9 cellular contexts compared by ENCODE assay signal in genomic region chr1:78652019-78652560, GRCh38. TPM values are rescaled to one million over a fixed set of nuclear protein-coding genes. Genes with fewer than 3 reads are reported as not detected.
DNase-seq lines count a peak whose midpoint lies in the region; ATAC-seq and TF ChIP-seq lines count a peak whose summit lies in the region.
"Had no signal": no experiment of that assay in that cellular context is flagged by ENCODE, and none has a peak within 500 bp of the region (broad histone marks: within the 10 kb centered on the region; RNA-seq: fewer than 3 reads in every experiment).

No MANE protein-coding gene starts in this region.

- H3K27me3 Mint-ChIP-seq in Calu3 (ENCODE audit: unreplicated experiment) = no peaks in the 10 kb centered on the region
- no peaks in the 10 kb centered on the region for H3K27me3 Mint-ChIP-seq in activated naive CD8-positive, alpha-beta T cell treated with anti-CD3 and anti-CD28 coated beads, Interleukin-2, amount 10 ng/mL, durations not matched to agents 7 days and 5 days
- H3K27me3 Mint-ChIP-seq in natural killer cell treated with Interleukin-12 subunit alpha and Interleukin-12 subunit beta and Interleukin-15 and Interleukin-18, amount 100 ng/mL, for 72 hours = no peaks in the 10 kb centered on the region

- no peak overlapping the region for H3K27ac ChIP-seq in ACC112 (ENCODE audit: low read depth, low read length)
- H3K27ac ChIP-seq: prostate gland had no signal

- peaks cover 8% of the 10 kb centered on the region for H3K9me3 Mint-ChIP-seq in Calu3 (ENCODE audit: low read depth, unreplicated experiment)
- H3K9me3 Mint-ChIP-seq in activated naive CD8-positive, alpha-beta T cell treated with anti-CD3 and anti-CD28 coated beads, Interleukin-2, amount 10 ng/mL, durations not matched to agents 7 days and 5 days = peaks cover 12% of the 10 kb centered on the region
- H3K9me3 Mint-ChIP-seq in natural killer cell treated with Interleukin-12 subunit alpha and Interleukin-12 subunit beta and Interleukin-15 and Interleukin-18, amount 100 ng/mL, for 72 hours = peaks cover 5% of the 10 kb centered on the region

- peaks cover 27% of the 10 kb centered on the region for H3K36me3 Mint-ChIP-seq in Calu3 (ENCODE audit: insufficient read depth, unreplicated experiment)
- peaks cover 64% of the 10 kb centered on the region for H3K36me3 Mint-ChIP-seq in activated naive CD8-positive, alpha-beta T cell treated with anti-CD3 and anti-CD28 coated beads, Interleukin-2, amount 10 ng/mL, durations not matched to agents 7 days and 5 days
- peaks cover 20% of the 10 kb centered on the region for H3K36me3 Mint-ChIP-seq in natural killer cell treated with Interleukin-12 subunit alpha and Interleukin-12 subunit beta and Interleukin-15 and Interleukin-18, amount 100 ng/mL, for 72 hours

- intact Hi-C loops in Calu3 (cut with micrococcal nuclease; ENCODE audit: unreplicated experiment) = no loop called here

- no peak for ATAC-seq in activated naive CD8-positive, alpha-beta T cell treated with anti-CD3 and anti-CD28 coated beads, Interleukin-2, amount 10 ng/mL, durations not matched to agents 7 days and 5 days (ENCODE audit: low read depth)
- no peak for ATAC-seq in natural killer cell treated with Interleukin-12 subunit alpha and Interleukin-12 subunit beta and Interleukin-15 and Interleukin-18, amount 100 ng/mL, for 72 hours
- no peak for ATAC-seq in GM21447 (IDR thresholded peaks at IDR 0.05; ENCODE audit: unreplicated experiment)

- no peak overlapping the region for H2AFZ ChIP-seq in ACC112 (ENCODE audit: low read length, unreplicated experiment)

- DNase-seq in Calu3 (no peak), GM13976 (ENCODE audit: low spot score) (no peak), NCI-H524 treated with DMSO at 0.1 percent for 48 hours (lab: John Stamatoyannopoulos, UW) (no peak), HPDE6-E6E7 (ENCODE audit: extremely low spot score) (no peak)
- DNase-seq in activated naive CD8-positive, alpha-beta T cell treated with anti-CD3 and anti-CD28 coated beads, Interleukin-2, amount 10 ng/mL, durations not matched to agents 7 days and 5 days = no peak
- DNase-seq in natural killer cell treated with Interleukin-12 subunit alpha and Interleukin-12 subunit beta and Interleukin-15 and Interleukin-18, amount 100 ng/mL, for 72 hours (ENCODE audit: low spot score) = no peak

- H3K27me3 ChIP-seq in ACC112 (ENCODE audit: insufficient read depth, low read length) = no peaks in the 10 kb centered on the region

- peak overlapping the region; percentile 78 for H3K4me3 Mint-ChIP-seq in Calu3 (ENCODE audit: low read depth, unreplicated experiment)
- H3K4me3 Mint-ChIP-seq in activated naive CD8-positive, alpha-beta T cell treated with anti-CD3 and anti-CD28 coated beads, Interleukin-2, amount 10 ng/mL, durations not matched to agents 7 days and 5 days = peak overlapping the region; percentile 97
- H3K4me3 Mint-ChIP-seq in natural killer cell treated with Interleukin-12 subunit alpha and Interleukin-12 subunit beta and Interleukin-15 and Interleukin-18, amount 100 ng/mL, for 72 hours = peak overlapping the region; percentile 84

- POLR2A ChIA-PET in activated naive CD8-positive, alpha-beta T cell treated with anti-CD3 and anti-CD28 coated beads, Interleukin-2, amount 10 ng/mL, durations not matched to agents 7 days and 5 days (lab: Charles Lee) = interaction anchor here (1.0 to 1.8 kb wide), 4 partner anchors 12 to 32 kb away, joined by 3 to 14 read pairs (median 4); partner anchors contain the start of gene IFI44L

- H3K27ac Mint-ChIP-seq in Calu3 (ENCODE audit: unreplicated experiment) = no peak overlapping the region
- peak overlapping the region; percentile 96 for H3K27ac Mint-ChIP-seq in activated naive CD8-positive, alpha-beta T cell treated with anti-CD3 and anti-CD28 coated beads, Interleukin-2, amount 10 ng/mL, durations not matched to agents 7 days and 5 days
- peak overlapping the region; percentile 70 to 86 for H3K27ac Mint-ChIP-seq in natural killer cell treated with Interleukin-12 subunit alpha and Interleukin-12 subunit beta and Interleukin-15 and Interleukin-18, amount 100 ng/mL, for 72 hours

- peaks cover 29% of the 10 kb centered on the region for H3K4me1 ChIP-seq in ACC112 (ENCODE audit: control insufficient read depth, insufficient read depth, low read length, unreplicated experiment)
- H3K4me1 ChIP-seq: prostate gland had no signal

- peaks cover 7% of the 10 kb centered on the region for H3K4me1 Mint-ChIP-seq in Calu3 (ENCODE audit: low read depth, unreplicated experiment)
- peaks cover 46% of the 10 kb centered on the region for H3K4me1 Mint-ChIP-seq in activated naive CD8-positive, alpha-beta T cell treated with anti-CD3 and anti-CD28 coated beads, Interleukin-2, amount 10 ng/mL, durations not matched to agents 7 days and 5 days
- H3K4me1 Mint-ChIP-seq in natural killer cell treated with Interleukin-12 subunit alpha and Interleukin-12 subunit beta and Interleukin-15 and Interleukin-18, amount 100 ng/mL, for 72 hours (ENCODE audit: low read depth in 2 of 2) = peaks cover 39 to 44% of the 10 kb centered on the region in 2 donors

- TF ChIP-seq CTCF in Calu3 (IDR thresholded peaks at IDR 0.05; ENCODE audit: unreplicated experiment) (no peak), GM13976 (IDR thresholded peaks at IDR 0.05; ENCODE audit: borderline replicate concordance, control extremely low read depth, extremely low read depth, insufficient read depth, missing control alignments) (no peak)

- CTCF ChIA-PET in Calu3 (lab: Charles Lee) = no interaction called here

- BruUV-seq in Calu3 (replicated peaks; lab: Mats Ljungman, UMichigan) = no TSS peak

- peaks cover 75% of the 10 kb centered on the region for H3K36me3 ChIP-seq in ACC112 (ENCODE audit: insufficient read depth, low read length)
- H3K36me3 ChIP-seq: prostate gland had no signal

- H3K79me2 ChIP-seq in ACC112 (ENCODE audit: control insufficient read depth, insufficient read depth, low read length, unreplicated experiment) = peaks cover 51% of the 10 kb centered on the region

- H3K4me3 ChIP-seq in ACC112 (ENCODE audit: low read depth, low read length) = peak overlapping the region; percentile 81

- in situ Hi-C loops in GM13976 (cut with MboI; ENCODE audit: low sequenced_read_pairs, unreplicated experiment) = no loop called here

RNA-seq across cellular contexts. Expression of gene IFI44, which starts 2.5 kb away (rescaled TPM):
- 125 and 259 TPM in 2 replicates for total RNA-seq in Calu3 (2022)
- 100 to 1,000 TPM; 180 to 186 TPM for total RNA-seq in activated naive CD8-positive, alpha-beta T cell treated with anti-CD3 and anti-CD28 coated beads, Interleukin-2, amount 10 ng/mL, durations not matched to agents 7 days and 5 days
- total RNA-seq in natural killer cell treated with Interleukin-12 subunit alpha and Interleukin-12 subunit beta and Interleukin-15 and Interleukin-18, amount 100 ng/mL, for 72 hours = 10 to 100 TPM; 10.0 to 13.5 TPM

RNA-seq across cellular contexts. Expression of gene IFI44L, which starts 31.8 kb away (rescaled TPM):
- 82.0 and 230 TPM in 2 replicates for total RNA-seq in Calu3 (2022)
- total RNA-seq in activated naive CD8-positive, alpha-beta T cell treated with anti-CD3 and anti-CD28 coated beads, Interleukin-2, amount 10 ng/mL, durations not matched to agents 7 days and 5 days = 100 to 1,000 TPM; 278 to 290 TPM
- total RNA-seq in natural killer cell treated with Interleukin-12 subunit alpha and Interleukin-12 subunit beta and Interleukin-15 and Interleukin-18, amount 100 ng/mL, for 72 hours = 1 to 10 TPM; 1.4 to 3.8 TPM

Comparison
In these comparisons a context has a peak if more than half of its experiments do, and no peak if none do; other contexts are left out.
1. RNA of gene IFI44L, which starts 31.8 kb away (total RNA-seq): 278 to 290 TPM in activated naive CD8-positive, alpha-beta T cell treated with anti-CD3 and anti-CD28 coated beads, Interleukin-2, amount 10 ng/mL, durations not matched to agents 7 days and 5 days and 82.0 to 230 TPM in Calu3; 1.4 to 3.8 TPM in natural killer cell treated with Interleukin-12 subunit alpha and Interleukin-12 subunit beta and Interleukin-15 and Interleukin-18, amount 100 ng/mL, for 72 hours; every median in the first group is over 10 times any median in the second.
2. Peak in every context shown above with its lines, with median percentiles within 50 percentile points of each other: H3K4me3 Mint-ChIP-seq.